ENCODE assay signal across 8 cellular contexts in genomic region chr3:42772670-42773408, GRCh38. TPM values are rescaled to one million over a fixed set of nuclear protein-coding genes. Genes with fewer than 3 reads are reported as not detected.
A peak's percentile ranks its signal among the peaks of the same experiment; 100 is the strongest.
DNase-seq lines count a peak whose midpoint lies in the region; ATAC-seq, FAIRE-seq and TF ChIP-seq lines count a peak whose summit lies in the region.

TSS of gene CCDC13 (minus strand) at chr3:42773253. CDS start at chr3:42758345, 14,908 bp downstream.

- POLR2A ChIA-PET in A549 (lab: Yijun Ruan, JAX) = no interaction called here

- peak within 1 kb of the TSS; percentile 29 for H3K4me3 ChIP-seq in A549

- peak; percentile 25 to 70 for DNase-seq in A549 (ENCODE audit: low read depth in 1 of 2, low spot score in 1 of 2)
- DNase-seq in NCI-H345 (lab: John Stamatoyannopoulos, UW) = peak; percentile 85
- peak; percentile 75 to 82 for DNase-seq in activated CD4-positive, alpha-beta T cell treated with anti-CD3 and anti-CD28 coated beads for 4 hours
- peak; percentile 75 for DNase-seq in dedifferentiated amniotic fluid mesenchymal stem cell (ENCODE audit: extremely low spot score)
- DNase-seq in left kidney (ENCODE audit: low read depth, low spot score) = peak; percentile 98
- peak; percentile 70 to 86 for DNase-seq in stimulated activated CD4-positive, alpha-beta T cell treated with anti-CD3 and anti-CD28 coated beads, Interleukin-1b, Interleukin-23, amount 100 ng/mL, for 4 hours (ENCODE audit: low read depth in 2 of 2)

- peak within 1 kb of the TSS in 1 of 2 experiments; percentile 35; a peak in 1 of 6 replicates for H3K27ac ChIP-seq in A549

- FAIRE-seq in A549 (lab: Jason Lieb, UNC) = no peak

- TF ChIP-seq CTCF in A549 (IDR thresholded peaks at IDR 0.05) = no peak

- CTCF ChIA-PET in A549 (lab: Yijun Ruan, JAX) = no interaction called here

- no peaks in the 10 kb centered on the region for H3K9me3 ChIP-seq in A549

- peak within 1 kb of the TSS; percentile 36 for H3K4me2 ChIP-seq in A549

- 59% methylated on average over 31 of the region's 63 CpGs for WGBS in A549 (ENCODE audit: missing lambda C conversion rate)

- TF ChIP-seq EP300 in A549 (IDR thresholded peaks at IDR 0.05) = no peak

- no peak for TF ChIP-seq RAD21 in A549 (conservative IDR thresholded peaks at IDR 0.05 in 1 of 2, IDR thresholded peaks at IDR 0.05 in 1 of 2)

- ATAC-seq in A549 (peak; percentile 89 to 93), HG03066 (IDR thresholded peaks at IDR 0.05; ENCODE audit: low read depth, unreplicated experiment) (peak; percentile 98)

- no peaks in the 10 kb centered on the region for H3K4me1 ChIP-seq in A549

- TF ChIP-seq POLR2A in A549 (IDR thresholded peaks at IDR 0.05; ENCODE audit: low read length) = no peak
- TF ChIP-seq POLR2A in GM18526 (IDR thresholded peaks at IDR 0.05; ENCODE audit: extremely low read depth, insufficient read length) = peak; percentile 65

TF ChIP-seq in A549, 52 proteins besides CTCF, POLR2A, EP300 and RAD21:
- TF ChIP-seq ZSCAN20 (CRISPR knock-in tag; IDR thresholded peaks at IDR 0.05) (no peak), RFX5 (IDR thresholded peaks at IDR 0.05) (peak; percentile 90), HOXB5 (CRISPR knock-in tag; IDR thresholded peaks at IDR 0.05) (no peak), EHMT2 (IDR thresholded peaks at IDR 0.05; ENCODE audit: low read depth) (no peak), FOSL2 (IDR thresholded peaks at IDR 0.05) (no peak), FOSL2 (CRISPR knock-in tag; IDR thresholded peaks at IDR 0.05) (no peak)

RNA-seq across cellular contexts. Expression of gene CCDC13, which starts in this region (rescaled TPM):
- polyA plus RNA-seq in A549 (2011; rRNA removed) (0.47 and 0.49 TPM in 2 replicates), A549 (2017; fragmentation: RNase III; extraction: RNeasy Plus Mini Kit Qiagen cat#74134 plus additional on column Dnase treatment) (0.33 to 0.54 TPM (median 0.41 TPM) in 3 replicates)
- polyA plus RNA-seq in A549 (2012; cell fraction: cytosol; rRNA removed) = 0.27 and 0.38 TPM in 2 replicates
- 0.70 and 0.82 TPM in 2 replicates for polyA plus RNA-seq in A549 (2012; cell fraction: nucleus; rRNA removed)
- not detected in 2 replicates for polyA minus RNA-seq in A549 (2011; rRNA and poly(A)+ RNA removed)

Comparison
In these comparisons a context has a peak if more than half of its experiments do, and no peak if none do; other contexts are left out.
1. Peak in DNase-seq, ATAC-seq, H3K4me3 ChIP-seq and H3K4me2 ChIP-seq in A549; RNA of the gene not detected or under 1 TPM.
2. DNase-seq: peak in every context shown above with its lines; median percentile 98 in left kidney; 85 in NCI-H345; 78 in activated CD4-positive, alpha-beta T cell treated with anti-CD3 and anti-CD28 coated beads for 4 hours; 78 in stimulated activated CD4-positive, alpha-beta T cell treated with anti-CD3 and anti-CD28 coated beads, Interleukin-1b, Interleukin-23, amount 100 ng/mL, for 4 hours; 75 in dedifferentiated amniotic fluid mesenchymal stem cell; 48 in A549.